Comparison of ENCODE assay signal across 20 cellular contexts in the genomic region with DNA sequence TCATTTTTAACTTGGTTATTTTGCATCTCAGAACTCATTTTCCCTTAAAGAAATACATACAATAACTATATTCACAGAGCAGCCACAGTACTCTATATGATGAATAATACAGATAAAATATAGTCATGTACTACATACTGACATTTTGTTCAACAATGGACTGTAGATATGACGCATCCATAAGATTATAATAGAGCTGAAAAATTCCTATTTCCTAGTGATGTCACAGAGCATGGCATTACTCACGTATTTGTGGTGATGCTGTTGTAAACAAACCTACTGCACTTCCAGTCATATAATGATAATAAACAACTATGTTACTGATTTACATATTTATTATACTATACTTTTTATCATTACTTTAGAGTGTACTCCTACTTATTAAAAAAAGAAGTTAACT. TPM values are rescaled to one million over a fixed set of nuclear protein-coding genes. Genes with fewer than 3 reads are reported as not detected.
A peak's percentile ranks its signal among the peaks of the same experiment; 100 is the strongest.
DNase-seq lines count a peak whose midpoint lies in the region; ATAC-seq, FAIRE-seq and TF ChIP-seq lines count a peak whose summit lies in the region.
"Had no signal": no experiment of that assay in that cellular context is flagged by ENCODE, and none has a peak within 500 bp of the region (broad histone marks: within the 10 kb centered on the region; RNA-seq: fewer than 3 reads in every experiment).

No MANE protein-coding gene starts in this region.

- H3K4me3 Mint-ChIP-seq in astrocyte (ENCODE audit: unreplicated experiment) (no peak overlapping the region), MCF 10A (ENCODE audit: unreplicated experiment) (no peak overlapping the region)
- H3K4me3 Mint-ChIP-seq in activated naive CD4-positive, alpha-beta T cell treated with anti-CD3 and anti-CD28 coated beads for 36 hours, result no peak overlapping the region
- H3K4me3 Mint-ChIP-seq: HFFc6 had no signal

- DNase-seq in GM23248 (peak; percentile 2), astrocyte (ENCODE audit: low read depth) (peak; percentile 16), fibroblast of mammary gland (ENCODE audit: low read depth) (peak; percentile 20), mesenchymal stem cell (peak; percentile 77), GDM1 (lab: John Stamatoyannopoulos, UW) (no peak), MCF 10A (ENCODE audit: unreplicated experiment) (no peak)
- DNase-seq in activated naive CD4-positive, alpha-beta T cell treated with anti-CD3 and anti-CD28 coated beads for 36 hours, result no peak
- DNase-seq: HFFc6, NCI-H1417, NCI-H187 treated with DMSO at 0.1 percent for 48 hours, NCI-H2171, NCI-H446 treated with DMSO at 0.1 percent for 48 hours, NCI-H748 treated with DMSO at 0.1 percent for 48 hours, OCI-M1, RPMI8226, SIG-M5 had no signal

- no peaks in the 10 kb centered on the region for H3K9me2 ChIP-seq in GM23248 (ENCODE audit: insufficient read depth)

- no peak overlapping the region for H3K4me3 ChIP-seq in GM23248
- H3K4me3 ChIP-seq in astrocyte (ENCODE audit: insufficient read depth, low read depth, low read length), result no peak overlapping the region
- H3K4me3 ChIP-seq in fibroblast of mammary gland (ENCODE audit: control insufficient read depth, low read depth, low read length), result no peak overlapping the region
- H3K4me3 ChIP-seq in mesenchymal stem cell (ENCODE audit: insufficient read depth in 1 of 2, low read depth in 1 of 2, low read length in 2 of 2), result no peak overlapping the region
- H3K4me3 ChIP-seq: A549 had no signal

- H3K23ac ChIP-seq in mesenchymal stem cell (ENCODE audit: low read length in 2 of 2), result no peak overlapping the region

- intact Hi-C loops in activated naive CD4-positive, alpha-beta T cell treated with anti-CD3 and anti-CD28 coated beads for 36 hours (cut with micrococcal nuclease), result no loop called here
- intact Hi-C loops in MCF 10A (cut with micrococcal nuclease), result no loop called here

- no peak overlapping the region for H3K9ac ChIP-seq in GM23248
- no peak overlapping the region for H3K9ac ChIP-seq in astrocyte (ENCODE audit: low read length)
- no peak overlapping the region for H3K9ac ChIP-seq in mesenchymal stem cell (ENCODE audit: low read length)

- no peaks in the 10 kb centered on the region for H3K27me3 Mint-ChIP-seq in astrocyte (ENCODE audit: low read depth, unreplicated experiment)
- no peaks in the 10 kb centered on the region for H3K27me3 Mint-ChIP-seq in activated naive CD4-positive, alpha-beta T cell treated with anti-CD3 and anti-CD28 coated beads for 36 hours (ENCODE audit: low read depth)
- H3K27me3 Mint-ChIP-seq in MCF 10A (ENCODE audit: insufficient read depth, unreplicated experiment), result no peaks in the 10 kb centered on the region

- H2BK120ac ChIP-seq in mesenchymal stem cell (ENCODE audit: low read depth, low read length), result no peak overlapping the region

- H3K4me1 ChIP-seq in GM23248 (ENCODE audit: insufficient read depth), result no peaks in the 10 kb centered on the region
- no peaks in the 10 kb centered on the region for H3K4me1 ChIP-seq in astrocyte (ENCODE audit: insufficient read depth, low read length)
- H3K4me1 ChIP-seq in mesenchymal stem cell (ENCODE audit: control insufficient read depth, insufficient read depth, low read depth, low read length), result peaks cover 2% of the 10 kb centered on the region

- no peak overlapping the region for H3K27ac ChIP-seq in GM23248
- no peak overlapping the region for H3K27ac ChIP-seq in astrocyte (ENCODE audit: low read depth, low read length)
- H3K27ac ChIP-seq in mesenchymal stem cell (ENCODE audit: low read length, poor library complexity, severe bottlenecking), result no peak overlapping the region
- H3K27ac ChIP-seq: A549, C4-2B had no signal

- H2AK5ac ChIP-seq in mesenchymal stem cell (ENCODE audit: low read length, severe bottlenecking), result no peak overlapping the region

- CTCF ChIA-PET in activated naive CD4-positive, alpha-beta T cell treated with anti-CD3 and anti-CD28 coated beads for 36 hours (lab: Charles Lee), result interaction anchor here (0.7 to 1.5 kb wide), 2 partner anchors 29 to 1378 kb away, joined by 3 to 5 read pairs; no protein-coding TSS in a partner anchor
- CTCF ChIA-PET in MCF 10A (lab: Yijun Ruan, JAX), result interaction anchor here (0.5 to 1.3 kb wide), 5 partner anchors 13 to 490 kb away, joined by 4 read pairs; no protein-coding TSS in a partner anchor

- no peaks in the 10 kb centered on the region for H4K20me1 ChIP-seq in GM23248 (ENCODE audit: insufficient read depth)
- H4K20me1 ChIP-seq in astrocyte (ENCODE audit: insufficient read depth, low read length), result no peaks in the 10 kb centered on the region

- no peak overlapping the region for H4K91ac ChIP-seq in mesenchymal stem cell (ENCODE audit: low read length)

- H3F3A ChIP-seq in GM23248 (ENCODE audit: insufficient read depth), result no peaks in the 10 kb centered on the region

- WGBS in GM23248 (ENCODE audit: low coverage in 1 of 2, low lambda C conversion rate in 2 of 2, missing lambda C conversion rate in 2 of 2), 2 experiments, result 92 to 93% methylated on average over 2 of the region's 2 CpGs
- WGBS in mesenchymal stem cell, result no CpG with 5 or more reads among the region's 2 CpGs

- no peak overlapping the region for H2BK15ac ChIP-seq in mesenchymal stem cell (ENCODE audit: low read depth, poor library complexity, severe bottlenecking)

- FAIRE-seq in astrocyte (lab: Jason Lieb, UNC), result no peak
- FAIRE-seq: A549, H1 had no signal

- H3K18ac ChIP-seq in mesenchymal stem cell (ENCODE audit: low read depth in 1 of 2, low read length in 2 of 2), result no peak overlapping the region

- H3K14ac ChIP-seq in mesenchymal stem cell (ENCODE audit: low read length in 2 of 2), result no peak overlapping the region

- H2BK12ac ChIP-seq in mesenchymal stem cell (ENCODE audit: low read length in 2 of 2), result no peak overlapping the region

- no peak overlapping the region for H3K4ac ChIP-seq in mesenchymal stem cell (ENCODE audit: low read depth in 1 of 2, low read length in 2 of 2)

- no peak overlapping the region for H2AFZ ChIP-seq in GM23248
- H2AFZ ChIP-seq in astrocyte (ENCODE audit: low read depth, low read length), result no peak overlapping the region
- H2AFZ ChIP-seq in mesenchymal stem cell (ENCODE audit: low read depth, low read length), result no peak overlapping the region

- H4K8ac ChIP-seq in mesenchymal stem cell (ENCODE audit: low read length), result no peak overlapping the region

- TF ChIP-seq CTCF in astrocyte (IDR thresholded peaks at IDR 0.05; ENCODE audit: insufficient read depth, low read depth, low read length) (no peak), fibroblast of mammary gland (conservative IDR thresholded peaks at IDR 0.05; ENCODE audit: control insufficient read depth, insufficient read depth, low read depth, low read length) (no peak), MCF 10A (IDR thresholded peaks at IDR 0.05; ENCODE audit: unreplicated experiment) (no peak)

- H3K4me1 Mint-ChIP-seq in astrocyte (ENCODE audit: low read depth, unreplicated experiment) (no peaks in the 10 kb centered on the region), MCF 10A (ENCODE audit: insufficient read depth, unreplicated experiment) (no peaks in the 10 kb centered on the region)
- H3K4me1 Mint-ChIP-seq in activated naive CD4-positive, alpha-beta T cell treated with anti-CD3 and anti-CD28 coated beads for 36 hours (ENCODE audit: low read depth), result no peaks in the 10 kb centered on the region

- H3K79me2 ChIP-seq in GM23248 (ENCODE audit: insufficient read depth), result no peaks in the 10 kb centered on the region
- no peaks in the 10 kb centered on the region for H3K79me2 ChIP-seq in astrocyte (ENCODE audit: insufficient read depth, low read length)

- H3K9me3 ChIP-seq in GM23248 (ENCODE audit: low read depth) (no peaks in the 10 kb centered on the region), astrocyte (ENCODE audit: insufficient read depth, low read depth, low read length) (no peaks in the 10 kb centered on the region), mesenchymal stem cell (ENCODE audit: control insufficient read depth, low read length) (no peaks in the 10 kb centered on the region)
- H3K9me3 ChIP-seq: A549 had no signal

- H3K27me3 ChIP-seq in GM23248 (replicated peaks; ENCODE audit: insufficient read depth) (no peaks in the 10 kb centered on the region), astrocyte (ENCODE audit: insufficient read depth, low read length) (no peaks in the 10 kb centered on the region), mesenchymal stem cell (ENCODE audit: control insufficient read depth in 1 of 2, insufficient read depth in 1 of 2, low read length in 2 of 2) (no peaks in the 10 kb centered on the region)

- H3K27ac Mint-ChIP-seq in astrocyte (ENCODE audit: unreplicated experiment), result no peak overlapping the region
- H3K27ac Mint-ChIP-seq in activated naive CD4-positive, alpha-beta T cell treated with anti-CD3 and anti-CD28 coated beads for 36 hours, result no peak overlapping the region
- H3K27ac Mint-ChIP-seq in MCF 10A (ENCODE audit: low read depth, unreplicated experiment), result no peak overlapping the region
- H3K27ac Mint-ChIP-seq: HFFc6 had no signal

- peaks cover 3% of the 10 kb centered on the region for H3K79me1 ChIP-seq in mesenchymal stem cell (replicated peaks; ENCODE audit: low read length, poor library complexity, severe bottlenecking)

- BruUV-seq in MCF 10A (replicated peaks; lab: Mats Ljungman, UMichigan), result no TSS peak

- no peaks in the 10 kb centered on the region for H3K36me3 Mint-ChIP-seq in astrocyte (ENCODE audit: low read depth, unreplicated experiment)
- peaks cover 12% of the 10 kb centered on the region for H3K36me3 Mint-ChIP-seq in activated naive CD4-positive, alpha-beta T cell treated with anti-CD3 and anti-CD28 coated beads for 36 hours (ENCODE audit: low read depth)
- H3K36me3 Mint-ChIP-seq in MCF 10A (ENCODE audit: insufficient read depth, unreplicated experiment), result peaks cover 6% of the 10 kb centered on the region

- H3K36me3 ChIP-seq in GM23248 (ENCODE audit: low read depth) (no peaks in the 10 kb centered on the region; the same call in 1 of the 2 replicates), astrocyte (ENCODE audit: insufficient read depth, low read length) (no peaks in the 10 kb centered on the region), mesenchymal stem cell (ENCODE audit: control insufficient read depth in 1 of 2, insufficient read depth in 2 of 2, low read depth in 1 of 2, low read length in 2 of 2) (peaks cover 0 to 16% of the 10 kb centered on the region in 2 experiments)

- POLR2A ChIA-PET in MCF 10A (lab: Yijun Ruan, JAX), result interaction anchor here (0.6 kb wide), 1 partner anchor 119 kb away, joined by 4 read pairs; no protein-coding TSS in a partner anchor

- in situ Hi-C loops in GM23248 (cut with MboI), result no loop called here

- no peaks in the 10 kb centered on the region for H3K9me3 Mint-ChIP-seq in astrocyte (ENCODE audit: unreplicated experiment)
- no peaks in the 10 kb centered on the region for H3K9me3 Mint-ChIP-seq in activated naive CD4-positive, alpha-beta T cell treated with anti-CD3 and anti-CD28 coated beads for 36 hours
- H3K9me3 Mint-ChIP-seq in MCF 10A (ENCODE audit: unreplicated experiment), result no peaks in the 10 kb centered on the region
- H3K9me3 Mint-ChIP-seq: HFFc6 had no signal

- ATAC-seq in GM18868 (IDR thresholded peaks at IDR 0.05; ENCODE audit: unreplicated experiment), result no peak
- ATAC-seq: A549 had no signal

- no peak overlapping the region for H2BK5ac ChIP-seq in mesenchymal stem cell (ENCODE audit: low read depth, low read length, poor library complexity, severe bottlenecking)

- H3K4me2 ChIP-seq in GM23248 (ENCODE audit: unreplicated experiment) (no peak overlapping the region), astrocyte (ENCODE audit: low read length) (no peak overlapping the region), mesenchymal stem cell (ENCODE audit: low read length, poor library complexity, severe bottlenecking) (no peak overlapping the region)
- H3K4me2 ChIP-seq: A549 had no signal

RNA-seq across cellular contexts. Expression of gene NARS2, which starts 38.7 kb away (rescaled TPM):
- total RNA-seq in GM23248 (2014; rRNA removed; shearing (Covaris generic)), result 13.0 and 15.3 TPM in 2 replicates
- polyA plus RNA-seq in GM23248 (2016; fragmentation: Nextera tagmentation; extraction: Ambion mirVana), result 10.9 TPM in 2 replicates
- total RNA-seq in astrocyte (10.1 and 10.2 TPM in 2 replicates), MCF 10A (2022) (15.1 and 24.6 TPM in 2 replicates)
- 7.0 TPM for polyA plus RNA-seq in mesenchymal stem cell (2013, experiment 1 of 2)
- polyA plus RNA-seq in mesenchymal stem cell (2013, experiment 2 of 2), result 8.4 TPM
- total RNA-seq in activated naive CD4-positive, alpha-beta T cell treated with anti-CD3 and anti-CD28 coated beads for 36 hours, result 10 to 100 TPM; 27.7 to 28.3 TPM

Comparison
In these comparisons a context has a peak if more than half of its experiments do, and no peak if none do; other contexts are left out.
1. DNase-seq: peak in GM23248 (single experiment), astrocyte (single experiment), fibroblast of mammary gland (single experiment) and mesenchymal stem cell (single experiment); none in GDM1 (single experiment), activated naive CD4-positive, alpha-beta T cell treated with anti-CD3 and anti-CD28 coated beads for 36 hours (single experiment) and MCF 10A (single experiment).